In the genomic region with DNA sequence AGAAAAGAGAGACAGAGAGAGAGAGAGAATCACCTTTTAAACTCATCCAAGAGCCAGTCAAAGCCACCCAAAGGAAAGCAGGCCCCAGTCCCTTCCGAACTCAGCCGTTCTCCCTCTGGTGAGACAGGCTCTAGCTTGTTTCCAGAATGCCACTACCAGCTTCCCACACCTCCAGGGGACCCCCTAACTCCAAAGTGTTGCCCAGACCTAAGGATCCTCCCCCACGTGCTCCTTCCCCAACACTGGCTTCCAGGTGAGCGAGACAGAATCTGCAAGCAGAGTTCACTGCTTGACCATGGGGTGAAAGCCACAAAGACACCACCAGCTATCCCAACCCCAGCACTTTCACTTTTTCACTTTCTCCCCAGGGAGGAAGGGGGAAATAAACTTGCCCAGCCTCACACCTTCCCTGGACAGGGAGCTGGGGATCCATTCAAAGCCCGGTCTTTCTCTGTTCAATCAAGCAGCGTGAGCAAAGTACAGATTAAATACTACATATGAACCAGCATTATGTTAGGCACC, we compare ENCODE assay signal across 20 cellular contexts. TPM values are rescaled to one million over a fixed set of nuclear protein-coding genes. Genes with fewer than 3 reads are reported as not detected.
DNase-seq lines count a peak whose midpoint lies in the region; ATAC-seq, FAIRE-seq and TF ChIP-seq lines count a peak whose summit lies in the region.
"Had no signal": no experiment of that assay in that cellular context is flagged by ENCODE, and none has a peak within 500 bp of the region (broad histone marks: within the 10 kb centered on the region; RNA-seq: fewer than 3 reads in every experiment).

No MANE protein-coding gene starts in this region.

- H3K27ac ChIP-seq in SK-N-SH (ENCODE audit: low read depth in 2 of 2, low read length in 1 of 2) (peak overlapping the region in 1 of 2 experiments; percentile 100; a peak in 2 of 4 replicates), astrocyte (ENCODE audit: low read depth, low read length) (peak overlapping the region; percentile 100)
- H3K27ac ChIP-seq: 22Rv1, pancreas had no signal

- ATAC-seq in SK-N-SH treated with all-trans-retinoic acid at 6 μM for 48 hours (no peak), mucosa of descending colon (peak; percentile 8), HG02970 (IDR thresholded peaks at IDR 0.05; ENCODE audit: low FRiP score, unreplicated experiment) (no peak)

- POLR2A ChIA-PET in SK-N-SH (lab: Yijun Ruan, JAX) = no interaction called here

- WGBS in SK-N-SH (ENCODE audit: low lambda C conversion rate) = 87% methylated on average over 6 of the region's 6 CpGs

- H3K36me3 ChIP-seq in SK-N-SH (replicated peaks in 1 of 2; ENCODE audit: control insufficient read depth in 1 of 2, insufficient read depth in 2 of 2, low read length in 1 of 2) (no peaks in the 10 kb centered on the region), astrocyte (ENCODE audit: insufficient read depth, low read length) (no peaks in the 10 kb centered on the region), mucosa of descending colon (ENCODE audit: low read depth) (no peaks in the 10 kb centered on the region)
- H3K36me3 ChIP-seq: pancreas had no signal

- DNase-seq in SK-N-SH (no peak), astrocyte (ENCODE audit: low read depth) (no peak), mucosa of descending colon (peak in 1 of 3 donors; percentile 41), type B pancreatic cell (ENCODE audit: extremely low spot score, unreplicated experiment) (no peak), UCSD-AML1 (lab: John Stamatoyannopoulos, UW; ENCODE audit: unreplicated experiment) (no peak), epidermal melanocyte (ENCODE audit: insufficient read length, low spot score) (no peak)
- DNase-seq: activated CD4-positive, alpha-beta T cell treated with anti-CD3 and anti-CD28 coated beads, Interleukin-2, amount 50 U/mL, for 4 hours; activated naive CD4-positive, alpha-beta T cell; C1 segment of cervical spinal cord; foreskin melanocyte; NCI-H187 treated with DMSO at 0.1 percent for 48 hours; NCI-H345; NK-92 treated with Interleukin-12 subunit alpha and Interleukin-12 subunit beta, amount 100 ng/mL, for 24 hours; pancreas; stimulated activated CD4-positive, alpha-beta T cell treated with anti-CD3 and anti-CD28 coated beads, Interleukin-2, amount 100 ng/mL, for 48 hours had no signal

- H3K27me3 Mint-ChIP-seq in astrocyte (ENCODE audit: low read depth, unreplicated experiment) = no peaks in the 10 kb centered on the region
- H3K27me3 Mint-ChIP-seq in type B pancreatic cell = no peaks in the 10 kb centered on the region

- peaks cover 15% of the 10 kb centered on the region for H3K79me2 ChIP-seq in SK-N-SH (ENCODE audit: insufficient read depth)
- peaks cover 24% of the 10 kb centered on the region for H3K79me2 ChIP-seq in astrocyte (ENCODE audit: insufficient read depth, low read length)

- H3K9me3 ChIP-seq in SK-N-SH (no peaks in the 10 kb centered on the region), astrocyte (ENCODE audit: insufficient read depth, low read depth, low read length) (no peaks in the 10 kb centered on the region), mucosa of descending colon (no peaks in the 10 kb centered on the region)
- H3K9me3 ChIP-seq: pancreas had no signal

- no peaks in the 10 kb centered on the region for H3K9me2 ChIP-seq in SK-N-SH

- no peak for TF ChIP-seq RAD21 in SK-N-SH (IDR thresholded peaks at IDR 0.05; ENCODE audit: low read length)

- no peak overlapping the region; the same call in 1 of the 2 replicates for H2AFZ ChIP-seq in SK-N-SH (ENCODE audit: low read depth)
- no peak overlapping the region for H2AFZ ChIP-seq in astrocyte (ENCODE audit: low read depth, low read length)

- H4K20me1 ChIP-seq in SK-N-SH (ENCODE audit: insufficient read depth) (no peaks in the 10 kb centered on the region), astrocyte (ENCODE audit: insufficient read depth, low read length) (no peaks in the 10 kb centered on the region)

- H3K4me3 ChIP-seq in SK-N-SH (ENCODE audit: low read depth in 2 of 2, low read length in 1 of 2) (no peak overlapping the region), astrocyte (ENCODE audit: insufficient read depth, low read depth, low read length) (no peak overlapping the region), mucosa of descending colon (no peak overlapping the region)
- H3K4me3 ChIP-seq: pancreas had no signal

- no peak overlapping the region for H3K4me3 Mint-ChIP-seq in astrocyte (ENCODE audit: unreplicated experiment)
- H3K4me3 Mint-ChIP-seq in type B pancreatic cell = peak overlapping the region; percentile 36

- intact Hi-C loops in mucosa of descending colon (cut with DNase I, micrococcal nuclease) = no loop called here

- peak overlapping the region; percentile 66 for H3K4me2 ChIP-seq in SK-N-SH
- peak overlapping the region; percentile 85 for H3K4me2 ChIP-seq in astrocyte (ENCODE audit: low read length)

- H3K9ac ChIP-seq in SK-N-SH (peak overlapping the region; percentile 85), astrocyte (ENCODE audit: low read length) (peak overlapping the region; percentile 88)

- peaks cover 2% of the 10 kb centered on the region for H3K9me3 Mint-ChIP-seq in astrocyte (ENCODE audit: unreplicated experiment)
- peaks cover 6% of the 10 kb centered on the region for H3K9me3 Mint-ChIP-seq in type B pancreatic cell

- TF ChIP-seq CTCF in SK-N-SH (IDR thresholded peaks at IDR 0.05) = no peak
- no peak for TF ChIP-seq CTCF in astrocyte (IDR thresholded peaks at IDR 0.05; ENCODE audit: insufficient read depth, low read depth, low read length)
- TF ChIP-seq CTCF in mucosa of descending colon (IDR thresholded peaks at IDR 0.05) = no peak
- TF ChIP-seq CTCF in type B pancreatic cell (conservative IDR thresholded peaks at IDR 0.05) = no peak

- CTCF ChIA-PET in SK-N-SH (lab: Yijun Ruan, JAX) = no interaction called here

- H3K4me1 Mint-ChIP-seq in astrocyte (ENCODE audit: low read depth, unreplicated experiment) (peaks cover 55% of the 10 kb centered on the region), type B pancreatic cell (ENCODE audit: unreplicated experiment) (peaks cover 61% of the 10 kb centered on the region)

- peak overlapping the region; percentile 100 for H3K27ac Mint-ChIP-seq in astrocyte (ENCODE audit: unreplicated experiment)
- H3K27ac Mint-ChIP-seq in type B pancreatic cell = peak overlapping the region; percentile 49

- TF ChIP-seq EP300 in SK-N-SH (IDR thresholded peaks at IDR 0.05; ENCODE audit: borderline replicate concordance in 1 of 2, low read depth in 1 of 2, low read length in 1 of 2) = no peak

- H3F3A ChIP-seq in SK-N-SH (replicated peaks; ENCODE audit: insufficient read depth) = peaks cover 31% of the 10 kb centered on the region

- peaks cover 12% of the 10 kb centered on the region for H3K36me3 Mint-ChIP-seq in astrocyte (ENCODE audit: low read depth, unreplicated experiment)
- H3K36me3 Mint-ChIP-seq in type B pancreatic cell = peaks cover 37% of the 10 kb centered on the region

- peaks cover 0 to 22% of the 10 kb centered on the region in 2 experiments; a peak in 3 of 4 replicates for H3K4me1 ChIP-seq in SK-N-SH (ENCODE audit: control insufficient read depth in 1 of 2, insufficient read depth in 2 of 2, low read depth in 1 of 2, low read length in 1 of 2)
- peaks cover 37% of the 10 kb centered on the region for H3K4me1 ChIP-seq in astrocyte (ENCODE audit: insufficient read depth, low read length)
- H3K4me1 ChIP-seq in mucosa of descending colon (ENCODE audit: low read depth) = peaks cover 21% of the 10 kb centered on the region

- no peak for FAIRE-seq in astrocyte (lab: Jason Lieb, UNC)
- FAIRE-seq: colon, endothelial cell of umbilical vein, pancreas had no signal

- no peaks in the 10 kb centered on the region for H3K27me3 ChIP-seq in SK-N-SH (ENCODE audit: insufficient read depth)
- H3K27me3 ChIP-seq in astrocyte (ENCODE audit: insufficient read depth, low read length) = no peaks in the 10 kb centered on the region
- H3K27me3 ChIP-seq: pancreas had no signal

TF ChIP-seq in SK-N-SH, 30 proteins besides CTCF, POLR2A, EP300 and RAD21 (continues in another document):
- TF ChIP-seq, protein P1, sequence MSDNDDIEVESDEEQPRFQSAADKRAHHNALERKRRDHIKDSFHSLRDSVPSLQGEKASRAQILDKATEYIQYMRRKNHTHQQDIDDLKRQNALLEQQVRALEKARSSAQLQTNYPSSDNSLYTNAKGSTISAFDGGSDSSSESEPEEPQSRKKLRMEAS (IDR thresholded peaks at IDR 0.05; ENCODE audit: low read depth) = no peak
- no peak for TF ChIP-seq TEAD4 (IDR thresholded peaks at IDR 0.05; ENCODE audit: borderline replicate concordance, insufficient read depth)
- TF ChIP-seq, protein P2, sequence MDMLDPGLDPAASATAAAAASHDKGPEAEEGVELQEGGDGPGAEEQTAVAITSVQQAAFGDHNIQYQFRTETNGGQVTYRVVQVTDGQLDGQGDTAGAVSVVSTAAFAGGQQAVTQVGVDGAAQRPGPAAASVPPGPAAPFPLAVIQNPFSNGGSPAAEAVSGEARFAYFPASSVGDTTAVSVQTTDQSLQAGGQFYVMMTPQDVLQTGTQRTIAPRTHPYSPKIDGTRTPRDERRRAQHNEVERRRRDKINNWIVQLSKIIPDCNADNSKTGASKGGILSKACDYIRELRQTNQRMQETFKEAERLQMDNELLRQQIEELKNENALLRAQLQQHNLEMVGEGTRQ (IDR thresholded peaks at IDR 0.05; ENCODE audit: borderline replicate concordance, low read depth, low read length) = no peak
- TF ChIP-seq MEF2A (IDR thresholded peaks at IDR 0.05; ENCODE audit: borderline replicate concordance, low read depth) = no peak

TF ChIP-seq in SK-N-SH treated with all-trans-retinoic acid at 6 μM for 48 hours, 23 proteins besides CTCF, POLR2A, EP300 and RAD21 (continues in another document):
- TF ChIP-seq ZFP3 (CRISPR knock-in tag; IDR thresholded peaks at IDR 0.05) = no peak
- no peak for TF ChIP-seq ARNTL (CRISPR knock-in tag; IDR thresholded peaks at IDR 0.05; ENCODE audit: borderline replicate concordance, low read depth)
- TF ChIP-seq RARB (CRISPR knock-in tag; IDR thresholded peaks at IDR 0.05) = no peak

RNA-seq across cellular contexts. Expression of a gene that starts 38.5 kb away (rescaled TPM):
- 1.9 and 2.4 TPM in 2 replicates for polyA plus RNA-seq in SK-N-SH (2012; rRNA removed)
- polyA plus RNA-seq in SK-N-SH (2012; cell fraction: cytosol; rRNA removed) = 1.8 and 2.3 TPM in 2 replicates
- polyA plus RNA-seq in SK-N-SH (2012; cell fraction: nucleus; rRNA removed) = 3.6 and 5.5 TPM in 2 replicates
- total RNA-seq in astrocyte = 29.8 and 32.0 TPM in 2 replicates
- total RNA-seq in mucosa of descending colon = 10 to 100 TPM; 22.8 to 59.6 (median 40.7) TPM
- total RNA-seq in type B pancreatic cell (ENCODE audit: low replicate concordance) = 47.9 and 53.1 TPM in 2 replicates
